31 cellular contexts compared by ENCODE assay signal in genomic region chr6:37617073-37617472, GRCh38.
"Had no signal": no experiment of that assay in that cellular context is flagged by ENCODE, and none has a peak within 500 bp of the region (broad histone marks: within the 10 kb centered on the region; RNA-seq: fewer than 3 reads in every experiment).

No MANE protein-coding gene starts in this region.

- H3K9me3 Mint-ChIP-seq: activated B cell treated with CpG ODN at 0.5 μM for 24 hours; activated naive CD4-positive, alpha-beta T cell treated with anti-CD3 and anti-CD28 coated beads, Interleukin-2, amount 10 ng/mL, durations not matched to agents 7 days and 5 days; activated T-helper 1 cell treated with anti-CD3 and anti-CD28 coated beads, Interleukin-12 subunit alpha, Interleukin-12 subunit beta, Interleukin-2, Interleukin-4 antibody, amounts not matched to agents 30 ng/mL and 10 ng/mL and 1 ng/mL, durations not matched to agents 14 hours and 24 hours and 36 hours; central memory CD8-positive, alpha-beta T cell; natural killer cell; T-helper 2 cell treated with Interferon-gamma antibody and Interleukin-4, amounts not matched to agents 5 μg/mL and 100 μg/mL, for 36 hours had no signal

- H3K27ac Mint-ChIP-seq: activated B cell treated with CpG ODN at 0.5 μM for 24 hours; activated naive CD4-positive, alpha-beta T cell treated with anti-CD3 and anti-CD28 coated beads, Interleukin-2, amount 10 ng/mL, durations not matched to agents 7 days and 5 days; activated T-helper 1 cell treated with anti-CD3 and anti-CD28 coated beads, Interleukin-12 subunit alpha, Interleukin-12 subunit beta, Interleukin-2, Interleukin-4 antibody, amounts not matched to agents 30 ng/mL and 10 ng/mL and 1 ng/mL, durations not matched to agents 14 hours and 24 hours and 36 hours; natural killer cell; T-helper 2 cell treated with Interferon-gamma antibody and Interleukin-4, amounts not matched to agents 5 μg/mL and 100 μg/mL, for 36 hours had no signal

- ATAC-seq: foreskin keratinocyte, left lobe of liver, natural killer cell, upper lobe of right lung had no signal

- H3K4me1 ChIP-seq: esophagus muscularis mucosa, foreskin keratinocyte, prostate gland, suprapubic skin, tibial artery, upper lobe of right lung had no signal

- H3K36me3 ChIP-seq: esophagus muscularis mucosa, heart right ventricle, prostate gland, suprapubic skin, tibial artery, upper lobe of right lung had no signal

- H3K4me3 ChIP-seq: esophagus muscularis mucosa, heart right ventricle, lung, prostate gland, smooth muscle cell, suprapubic skin, tibial artery, upper lobe of right lung had no signal

- H3K27me3 ChIP-seq: upper lobe of right lung had no signal

- DNase-seq: activated B cell treated with CpG ODN at 0.5 μM for 24 hours; activated CD4-positive, alpha-beta T cell treated with anti-CD3 and anti-CD28 coated beads, Interleukin-2, amount 50 U/mL, for 1 hour; activated gamma-delta T cell; activated naive CD4-positive, alpha-beta T cell treated with anti-CD3 and anti-CD28 coated beads, Interleukin-2, amount 10 ng/mL, durations not matched to agents 7 days and 5 days; activated T-cell treated with anti-CD3 and anti-CD28 coated beads for 4 hours; amygdala; dermis blood vessel endothelial cell; effector CD4-positive, alpha-beta T cell; foreskin keratinocyte; heart right ventricle; kidney glomerular epithelial cell; mesendoderm; natural killer cell; retina; stimulated activated CD4-positive, alpha-beta T cell treated with anti-CD3 and anti-CD28 coated beads, Interleukin-1b, Interleukin-23, amount 100 ng/mL, for 48 hours; stimulated activated CD4-positive, alpha-beta T cell treated with anti-CD3 and anti-CD28 coated beads, Interleukin-4, amount 100 ng/mL, for 4 hours; stimulated activated CD8-positive, alpha-beta memory T cell treated with anti-CD3 and anti-CD28 coated beads, Interleukin-4, amount 100 ng/mL, for 48 hours; stimulated activated naive CD4-positive, alpha-beta T cell; T-helper 1 cell; tibial artery; upper lobe of right lung had no signal

- H3K4me3 Mint-ChIP-seq: activated B cell treated with CpG ODN at 0.5 μM for 24 hours; activated naive CD4-positive, alpha-beta T cell treated with anti-CD3 and anti-CD28 coated beads, Interleukin-2, amount 10 ng/mL, durations not matched to agents 7 days and 5 days; activated T-helper 1 cell treated with anti-CD3 and anti-CD28 coated beads, Interleukin-12 subunit alpha, Interleukin-12 subunit beta, Interleukin-2, Interleukin-4 antibody, amounts not matched to agents 30 ng/mL and 10 ng/mL and 1 ng/mL, durations not matched to agents 14 hours and 24 hours and 36 hours; central memory CD8-positive, alpha-beta T cell; natural killer cell; T-helper 2 cell treated with Interferon-gamma antibody and Interleukin-4, amounts not matched to agents 5 μg/mL and 100 μg/mL, for 36 hours had no signal

- H3K36me3 Mint-ChIP-seq: activated naive CD4-positive, alpha-beta T cell treated with anti-CD3 and anti-CD28 coated beads, Interleukin-2, amount 10 ng/mL, durations not matched to agents 7 days and 5 days; natural killer cell had no signal

- H3K9me3 ChIP-seq: esophagus muscularis mucosa, heart right ventricle, prostate gland, suprapubic skin, tibial artery, upper lobe of right lung had no signal

- FAIRE-seq: colon had no signal

- H3K27ac ChIP-seq: esophagus muscularis mucosa, foreskin keratinocyte, heart right ventricle, prostate gland, suprapubic skin, tibial artery, upper lobe of right lung had no signal
